ENCODE assay signal across 11 cellular contexts in genomic region chr5:160486573-160486972, GRCh38.
DNase-seq lines count a peak whose midpoint lies in the region; ATAC-seq and TF ChIP-seq lines count a peak whose summit lies in the region.
"Had no signal": no experiment of that assay in that cellular context is flagged by ENCODE, and none has a peak within 500 bp of the region (broad histone marks: within the 10 kb centered on the region; RNA-seq: fewer than 3 reads in every experiment).

No MANE protein-coding gene starts in this region.

- ATAC-seq in HG03039 (IDR thresholded peaks at IDR 0.05; ENCODE audit: unreplicated experiment) (peak; percentile 62), upper lobe of right lung (peak; percentile 17), gastrocnemius medialis (no peak)

- intact Hi-C loops in activated CD4-positive, alpha-beta T cell treated with anti-CD3 and anti-CD28 coated beads, Interleukin-2, amount 10 ng/mL, durations not matched to agents 24 days and 14 days (cut with micrococcal nuclease) = no loop called here
- intact Hi-C loops in upper lobe of right lung (cut with DNase I) = no loop called here
- intact Hi-C loops in prostate gland (cut with DNase I) = no loop called here
- intact Hi-C loops in gastrocnemius medialis (cut with DNase I; ENCODE audit: low total_unique reads) = no loop called here

- no peaks in the 10 kb centered on the region for H3K9me3 Mint-ChIP-seq in activated CD4-positive, alpha-beta T cell treated with anti-CD3 and anti-CD28 coated beads, Interleukin-2, amount 10 ng/mL, durations not matched to agents 24 days and 14 days

- peak; percentile 39 for DNase-seq in stimulated activated naive CD4-positive, alpha-beta T cell treated with Interleukin-2 at 50 U/mL for 16 hours (lab: John Stamatoyannopoulos, UW)
- no peak for DNase-seq in stimulated activated naive CD4-positive, alpha-beta T cell (lab: John Stamatoyannopoulos, UW)
- DNase-seq in activated CD4-positive, alpha-beta T cell treated with anti-CD3 and anti-CD28 coated beads, Interleukin-2, amount 10 ng/mL, durations not matched to agents 24 days and 14 days = peak; percentile 65
- DNase-seq in upper lobe of right lung (no peak), prostate gland (ENCODE audit: low spot score) (no peak), islet precursor cell (no peak), gastrocnemius medialis (no peak)
- DNase-seq: hippocampal formation had no signal

- H3K27me3 ChIP-seq in upper lobe of right lung (no peaks in the 10 kb centered on the region), prostate gland (replicated peaks; ENCODE audit: insufficient read depth) (no peaks in the 10 kb centered on the region), gastrocnemius medialis (no peaks in the 10 kb centered on the region)
- H3K27me3 ChIP-seq: neutrophil, SJSA1 had no signal

- in situ Hi-C loops in gastrocnemius medialis (cut with MboI; ENCODE audit: low sequenced_read_pairs in 4 of 4) = no loop called here

- H3K36me3 ChIP-seq in upper lobe of right lung (no peaks in the 10 kb centered on the region), prostate gland (no peaks in the 10 kb centered on the region), gastrocnemius medialis (no peaks in the 10 kb centered on the region)
- H3K36me3 ChIP-seq: neutrophil, SJSA1 had no signal

- peak overlapping the region; percentile 72 for H3K27ac Mint-ChIP-seq in activated CD4-positive, alpha-beta T cell treated with anti-CD3 and anti-CD28 coated beads, Interleukin-2, amount 10 ng/mL, durations not matched to agents 24 days and 14 days

- no peak overlapping the region for H3K4me3 ChIP-seq in upper lobe of right lung
- no peak overlapping the region for H3K4me3 ChIP-seq in prostate gland
- no peak overlapping the region for H3K4me3 ChIP-seq in gastrocnemius medialis
- H3K4me3 ChIP-seq: SJSA1 had no signal

- H3K36me3 Mint-ChIP-seq in activated CD4-positive, alpha-beta T cell treated with anti-CD3 and anti-CD28 coated beads, Interleukin-2, amount 10 ng/mL, durations not matched to agents 24 days and 14 days (ENCODE audit: low read depth) = peaks cover 74% of the 10 kb centered on the region

- H3K4me1 ChIP-seq in upper lobe of right lung (no peaks in the 10 kb centered on the region), prostate gland (replicated peaks) (no peaks in the 10 kb centered on the region), gastrocnemius medialis (no peaks in the 10 kb centered on the region)
- H3K4me1 ChIP-seq: SJSA1 had no signal

- H3K9me3 ChIP-seq in upper lobe of right lung (no peaks in the 10 kb centered on the region), prostate gland (no peaks in the 10 kb centered on the region), gastrocnemius medialis (no peaks in the 10 kb centered on the region)
- H3K9me3 ChIP-seq: neutrophil, SJSA1 had no signal

- H3K4me3 Mint-ChIP-seq in activated CD4-positive, alpha-beta T cell treated with anti-CD3 and anti-CD28 coated beads, Interleukin-2, amount 10 ng/mL, durations not matched to agents 24 days and 14 days = peak overlapping the region; percentile 20

- H3K27ac ChIP-seq in upper lobe of right lung (no peak overlapping the region), prostate gland (no peak overlapping the region), gastrocnemius medialis (no peak overlapping the region)
- H3K27ac ChIP-seq: neutrophil, SJSA1 had no signal

- TF ChIP-seq CTCF in upper lobe of right lung (IDR thresholded peaks at IDR 0.05) (no peak), prostate gland (IDR thresholded peaks at IDR 0.05) (no peak), gastrocnemius medialis (IDR thresholded peaks at IDR 0.05 in 4 of 5, conservative IDR thresholded peaks at IDR 0.05 in 1 of 5) (no peak)

- 86% methylated on average over 7 of the region's 7 CpGs for WGBS in prostate gland

- no peaks in the 10 kb centered on the region for H3K27me3 Mint-ChIP-seq in activated CD4-positive, alpha-beta T cell treated with anti-CD3 and anti-CD28 coated beads, Interleukin-2, amount 10 ng/mL, durations not matched to agents 24 days and 14 days

- TF ChIP-seq POLR2A in prostate gland (IDR thresholded peaks at IDR 0.05) (no peak), gastrocnemius medialis (IDR thresholded peaks at IDR 0.05) (no peak)

- peaks cover 34% of the 10 kb centered on the region for H3K4me1 Mint-ChIP-seq in activated CD4-positive, alpha-beta T cell treated with anti-CD3 and anti-CD28 coated beads, Interleukin-2, amount 10 ng/mL, durations not matched to agents 24 days and 14 days

Comparison
In these comparisons a context has a peak if more than half of its experiments do, and no peak if none do; other contexts are left out.
1. DNase-seq: peak in stimulated activated naive CD4-positive, alpha-beta T cell treated with Interleukin-2 at 50 U/mL for 16 hours (single experiment) and activated CD4-positive, alpha-beta T cell treated with anti-CD3 and anti-CD28 coated beads, Interleukin-2, amount 10 ng/mL, durations not matched to agents 24 days and 14 days (single experiment); none in stimulated activated naive CD4-positive, alpha-beta T cell (0 of 6), upper lobe of right lung (single experiment), prostate gland (single experiment), islet precursor cell (single experiment) and gastrocnemius medialis (0 of 2).
2. ATAC-seq: peak in HG03039 (single experiment) and upper lobe of right lung (single experiment); none in gastrocnemius medialis (0 of 2).